ENCODE assay signal across 33 cellular contexts in genomic region chr2:225226441-225226840, GRCh38.
"Had no signal": no experiment of that assay in that cellular context is flagged by ENCODE, and none has a peak within 500 bp of the region (broad histone marks: within the 10 kb centered on the region; RNA-seq: fewer than 3 reads in every experiment).

No MANE protein-coding gene starts in this region.

- FAIRE-seq: islet of Langerhans, kidney, pancreas had no signal

- H3K27me3 ChIP-seq: left lung, neural progenitor cell, neutrophil, pancreas, right atrium auricular region, stomach, testis, thyroid gland, transverse colon, upper lobe of left lung, vagina had no signal

- H3K9me3 Mint-ChIP-seq: immature natural killer cell; mesothelial cell of epicardium; natural killer cell; neural progenitor cell; stimulated activated naive B cell treated with anti-CD40 and anti-IgM and Interleukin-4, amounts not matched to agents 10 μg/mL and 1 μg/mL and 100 μg/mL, for 72 hours had no signal

- H3K4me1 ChIP-seq: left lung, neural progenitor cell, pancreas, psoas muscle, right atrium auricular region, stomach, testis, thyroid gland, transverse colon, upper lobe of left lung, vagina had no signal

- H3K4me2 ChIP-seq: neural progenitor cell had no signal

- H3K4me3 Mint-ChIP-seq: immature natural killer cell; mesothelial cell of epicardium; naive B cell; natural killer cell; nephron progenitor cell; neural progenitor cell; stimulated activated naive B cell treated with anti-CD40 and anti-IgM and Interleukin-4, amounts not matched to agents 10 μg/mL and 1 μg/mL and 100 μg/mL, for 72 hours had no signal

- H3K27ac Mint-ChIP-seq: immature natural killer cell; mesothelial cell of epicardium; naive B cell; natural killer cell; nephron progenitor cell; neural progenitor cell; stimulated activated naive B cell treated with anti-CD40 and anti-IgM and Interleukin-4, amounts not matched to agents 10 μg/mL and 1 μg/mL and 100 μg/mL, for 72 hours had no signal

- H3K4me3 ChIP-seq: left lung, lung, neural progenitor cell, pancreas, psoas muscle, right atrium auricular region, skin epidermis, stomach, testis, thyroid gland, transverse colon, upper lobe of left lung, vagina had no signal

- H3K9me3 ChIP-seq: left lung, neutrophil, pancreas, psoas muscle, right atrium auricular region, stomach, testis, thyroid gland, transverse colon, upper lobe of left lung, vagina had no signal

- ATAC-seq: left colon; left lung; natural killer cell; pancreas; psoas muscle; sciatic nerve; stimulated activated naive B cell treated with anti-CD40 and anti-IgM and Interleukin-4, amounts not matched to agents 10 μg/mL and 1 μg/mL and 100 μg/mL, for 72 hours; stimulated activated naive CD8-positive, alpha-beta T cell treated with anti-CD3 and anti-CD28 coated beads, Interleukin-15, Interleukin-2, amounts not matched to agents 100 U/mL and 50 U/mL, for 24 hours had no signal

- H3K36me3 Mint-ChIP-seq: immature natural killer cell; mesothelial cell of epicardium; naive B cell; natural killer cell; neural progenitor cell; stimulated activated naive B cell treated with anti-CD40 and anti-IgM and Interleukin-4, amounts not matched to agents 10 μg/mL and 1 μg/mL and 100 μg/mL, for 72 hours had no signal

- H3K36me3 ChIP-seq: left lung, neural progenitor cell, neutrophil, pancreas, right atrium auricular region, stomach, thyroid gland, transverse colon, upper lobe of left lung, vagina had no signal

- H3K4me1 Mint-ChIP-seq: immature natural killer cell; mesothelial cell of epicardium; naive B cell; natural killer cell; nephron progenitor cell; neural progenitor cell; stimulated activated naive B cell treated with anti-CD40 and anti-IgM and Interleukin-4, amounts not matched to agents 10 μg/mL and 1 μg/mL and 100 μg/mL, for 72 hours had no signal

- DNase-seq: hypothalamus; immature natural killer cell; kidney; left colon; left lung; mesendoderm; naive B cell; natural killer cell; nephron progenitor cell; occipital lobe; pancreas; posterior cingulate gyrus; psoas muscle; stimulated activated CD4-positive, alpha-beta T cell treated with anti-CD3 and anti-CD28 coated beads, Interleukin-12 subunit alpha, Interleukin-12 subunit beta, amount 100 ng/mL, for 4 hours; stimulated activated CD4-positive, alpha-beta T cell treated with anti-CD3 and anti-CD28 coated beads, Interleukin-15, amount 100 ng/mL, for 24 hours; stimulated activated CD4-positive, alpha-beta T cell treated with anti-CD3 and anti-CD28 coated beads, Interleukin-2, amount 100 ng/mL, for 24 hours; stimulated activated CD4-positive, alpha-beta T cell treated with anti-CD3 and anti-CD28 coated beads, Interleukin-4, amount 100 ng/mL, for 1 hour; stimulated activated naive B cell treated with anti-CD40 and anti-IgM and Interleukin-4, amounts not matched to agents 10 μg/mL and 1 μg/mL and 100 μg/mL, for 72 hours; stimulated activated naive CD8-positive, alpha-beta T cell treated with anti-CD3 and anti-CD28 coated beads, Interleukin-15, Interleukin-2, amounts not matched to agents 100 U/mL and 50 U/mL, for 24 hours; stomach; testis; thyroid gland; transverse colon; upper lobe of left lung had no signal

- H2AFZ ChIP-seq: neural progenitor cell had no signal

- H3K27ac ChIP-seq: left lung, neural progenitor cell, neutrophil, pancreas, psoas muscle, right atrium auricular region, skin epidermis, stomach, testis, thyroid gland, transverse colon, upper lobe of left lung, vagina had no signal
